8 cellular contexts compared by ENCODE assay signal in the genomic region with DNA sequence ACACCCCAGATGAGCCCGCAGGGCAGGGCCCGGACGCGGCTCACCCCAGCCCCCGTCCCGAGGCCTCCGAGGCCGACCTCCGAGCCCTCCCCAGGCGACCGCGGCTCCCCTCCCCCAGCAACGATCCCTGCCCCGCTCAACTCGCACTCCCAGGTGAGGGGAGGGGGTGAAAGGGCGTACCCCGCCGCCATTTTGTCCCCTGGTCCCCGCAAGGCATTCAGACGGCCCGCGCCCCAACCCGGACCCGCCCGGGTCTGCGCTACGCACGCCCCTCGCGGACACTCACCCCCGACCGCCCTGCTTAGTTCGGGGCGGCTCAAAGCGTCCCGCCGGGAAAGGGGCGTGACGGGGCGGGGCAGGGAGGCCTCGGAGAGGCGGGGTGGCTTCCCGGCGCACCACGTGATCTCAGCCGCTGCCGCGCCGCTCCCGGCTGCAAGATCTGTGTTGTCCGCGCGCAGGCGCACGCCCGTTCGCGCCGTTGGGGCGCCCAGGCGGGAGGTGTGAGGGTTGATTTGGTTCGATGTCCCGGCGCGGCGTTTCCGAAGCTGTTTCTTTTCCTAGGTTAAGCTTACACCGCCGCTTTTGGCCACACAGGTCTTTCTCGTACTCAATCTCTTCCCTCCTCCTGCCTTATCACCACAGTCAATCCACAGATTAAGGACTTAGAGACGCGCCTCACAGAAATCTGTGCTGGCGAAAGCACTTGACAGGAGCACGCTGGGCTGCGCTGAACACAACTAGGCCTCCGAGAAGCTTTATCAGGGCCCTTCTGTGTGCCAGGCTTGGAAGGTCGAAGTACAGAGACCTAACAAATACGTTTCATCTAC. TPM values are rescaled to one million over a fixed set of nuclear protein-coding genes. Genes with fewer than 3 reads are reported as not detected.
A peak's percentile ranks its signal among the peaks of the same experiment; 100 is the strongest.
DNase-seq lines count a peak whose midpoint lies in the region; ATAC-seq and TF ChIP-seq lines count a peak whose summit lies in the region.

TSS of gene SCAPER (minus strand) at position 328 of the 827 bp plus-strand sequence. CDS start 21,523 bp downstream, outside the sequence.

- peak; percentile 52 for TF ChIP-seq POLR2A in esophagus muscularis mucosa (IDR thresholded peaks at IDR 0.05; ENCODE audit: low read depth)

- in situ Hi-C loops in Panc1 (cut with HindIII; ENCODE audit: low pct_unique_long_range_greater_than_20kb, low sequenced_read_pairs): no loop called here

- intact Hi-C loops in Panc1 (cut with micrococcal nuclease; ENCODE audit: unreplicated experiment) (no loop called here), esophagus muscularis mucosa (cut with DNase I) (no loop called here)

- H3K27ac ChIP-seq in Panc1 (ENCODE audit: low read length): peak within 1 kb of the TSS; percentile 93
- H3K27ac ChIP-seq in esophagus muscularis mucosa (replicated peaks in 1 of 4): peak within 1 kb of the TSS; percentile 91 to 95 (median 94)
- H3K27ac ChIP-seq in muscle layer of duodenum (ENCODE audit: low read length): peak within 1 kb of the TSS; percentile 64

- no peak for TF ChIP-seq EP300 in esophagus muscularis mucosa (IDR thresholded peaks at IDR 0.05)

- peaks cover 18% of the 10 kb centered on the region for H3K4me1 ChIP-seq in Panc1 (ENCODE audit: control insufficient read depth, insufficient read depth, low read length)
- peaks cover 9 to 32% (median 29%) of the 10 kb centered on the region in 4 donors for H3K4me1 ChIP-seq in esophagus muscularis mucosa
- H3K4me1 ChIP-seq in muscle layer of duodenum (ENCODE audit: control insufficient read depth in 1 of 2, insufficient read depth in 2 of 2, low read length in 2 of 2): peaks cover 13 to 14% of the 10 kb centered on the region in 2 donors

- ATAC-seq in GM21576 (IDR thresholded peaks at IDR 0.05; ENCODE audit: unreplicated experiment): peak; percentile 81
- ATAC-seq in Panc1: peak; percentile 95
- ATAC-seq in activated T-cell treated with anti-CD3 and anti-CD28 coated beads, Interleukin-2, amount 50 U/mL, for 4 hours: peak; percentile 88

- DNase-seq in DMS153 (lab: John Stamatoyannopoulos, UW): peak; percentile 63
- DNase-seq in Jurkat, Clone E6-1 (ENCODE audit: low read depth, low spot score): peak; percentile 89
- DNase-seq in Panc1 (ENCODE audit: low read depth, low spot score): peak; percentile 59
- DNase-seq in activated T-cell treated with anti-CD3 and anti-CD28 coated beads, Interleukin-2, amount 50 U/mL, for 4 hours: peak; percentile 89
- peak; percentile 96 for DNase-seq in esophagus muscularis mucosa (ENCODE audit: extremely low spot score)
- peak; percentile 86 for DNase-seq in stimulated activated CD8-positive, alpha-beta memory T cell treated with anti-CD3 and anti-CD28 coated beads, Interleukin-7, amount 100 ng/mL, for 24 hours (ENCODE audit: low read depth)

- H3K27me3 Mint-ChIP-seq in activated T-cell treated with anti-CD3 and anti-CD28 coated beads, Interleukin-2, amount 50 U/mL, for 4 hours (ENCODE audit: low read depth): no peaks in the 10 kb centered on the region

- CTCF ChIA-PET in Panc1 (lab: Charles Lee): no interaction called here

- H3K36me3 Mint-ChIP-seq in activated T-cell treated with anti-CD3 and anti-CD28 coated beads, Interleukin-2, amount 50 U/mL, for 4 hours (ENCODE audit: insufficient read depth): no peaks in the 10 kb centered on the region

- H3K27me3 ChIP-seq in Panc1 (ENCODE audit: control insufficient read depth, insufficient read depth, low read length): no peaks in the 10 kb centered on the region
- H3K27me3 ChIP-seq in esophagus muscularis mucosa: no peaks in the 10 kb centered on the region
- H3K27me3 ChIP-seq in muscle layer of duodenum (ENCODE audit: low read depth, low read length): no peaks in the 10 kb centered on the region

- H3K36me3 ChIP-seq in Panc1 (ENCODE audit: control insufficient read depth, insufficient read depth, low read length): no peaks in the 10 kb centered on the region
- no peaks in the 10 kb centered on the region for H3K36me3 ChIP-seq in esophagus muscularis mucosa
- no peaks in the 10 kb centered on the region for H3K36me3 ChIP-seq in muscle layer of duodenum (ENCODE audit: control insufficient read depth in 1 of 2, insufficient read depth in 2 of 2, low read length in 2 of 2)

- peaks cover 31% of the 10 kb centered on the region for H3K4me1 Mint-ChIP-seq in activated T-cell treated with anti-CD3 and anti-CD28 coated beads, Interleukin-2, amount 50 U/mL, for 4 hours (ENCODE audit: low read depth)

- H3K9me3 ChIP-seq in Panc1 (ENCODE audit: control insufficient read depth, insufficient read depth, low read depth, low read length) (no peaks in the 10 kb centered on the region), esophagus muscularis mucosa (no peaks in the 10 kb centered on the region), muscle layer of duodenum (ENCODE audit: control insufficient read depth in 1 of 2, low read length in 2 of 2) (no peaks in the 10 kb centered on the region)

- POLR2A ChIA-PET in Panc1 (lab: Charles Lee): no interaction called here

- TF ChIP-seq CTCF in Panc1 (IDR thresholded peaks at IDR 0.05) (no peak), esophagus muscularis mucosa (IDR thresholded peaks at IDR 0.05) (peak in 2 of 3 experiments; percentile 14 to 19)

- WGBS in esophagus muscularis mucosa: under 1% methylated on average over 47 of the region's 78 CpGs

- H3K4me3 Mint-ChIP-seq in activated T-cell treated with anti-CD3 and anti-CD28 coated beads, Interleukin-2, amount 50 U/mL, for 4 hours: peak within 1 kb of the TSS; percentile 90

- peak within 1 kb of the TSS; percentile 73 for H3K4me3 ChIP-seq in Jurkat, Clone E6-1 (ENCODE audit: low read length)
- H3K4me3 ChIP-seq in Panc1 (ENCODE audit: low read depth in 2 of 2, low read length in 2 of 2): peak within 1 kb of the TSS; percentile 79 to 86
- H3K4me3 ChIP-seq in esophagus muscularis mucosa: peak within 1 kb of the TSS; percentile 80 to 99 (median 95)
- H3K4me3 ChIP-seq in muscle layer of duodenum (ENCODE audit: low read depth in 1 of 2, low read length in 2 of 2): peak within 1 kb of the TSS; percentile 67 to 88

- BruUV-seq in Panc1 (replicated peaks; lab: Mats Ljungman, UMichigan): no TSS peak

- no peaks in the 10 kb centered on the region for H3K9me3 Mint-ChIP-seq in activated T-cell treated with anti-CD3 and anti-CD28 coated beads, Interleukin-2, amount 50 U/mL, for 4 hours

RNA-seq across cellular contexts. Expression of gene SCAPER, which starts in this region (rescaled TPM):
- polyA plus RNA-seq in Jurkat, Clone E6-1 (2012; ENCODE audit: insufficient read depth, insufficient read length): 21.3 TPM
- total RNA-seq in Panc1 (2021; ENCODE audit: unreplicated experiment): 15.3 TPM
- polyA plus RNA-seq in Panc1 (2012; ENCODE audit: insufficient read length): 3.6 TPM
- total RNA-seq in activated T-cell treated with anti-CD3 and anti-CD28 coated beads, Interleukin-2, amount 50 U/mL, for 4 hours: 10 to 100 TPM; 13.0 to 14.8 (median 14.8) TPM
- 10 to 100 TPM; 18.7 to 22.4 (median 19.2) TPM for total RNA-seq in esophagus muscularis mucosa

Comparison
In these comparisons a context has a peak if more than half of its experiments do, and no peak if none do; other contexts are left out.
1. Peak in every context shown above with its lines: DNase-seq, ATAC-seq, H3K4me3 ChIP-seq and H3K27ac ChIP-seq.